Comparison of ENCODE assay signal across 1 cellular context in genomic region chr14:70886421-70887206, GRCh38.
TF ChIP-seq lines count a peak whose summit lies in the region.

No MANE protein-coding gene starts in this region.

TF ChIP-seq in GM12878, 131 proteins besides CTCF, POLR2A, EP300 and RAD21 (continued from another document):
- TF ChIP-seq SRF (IDR thresholded peaks at IDR 0.05; ENCODE audit: low read depth in 2 of 2, low read length in 2 of 2): 0 out of 4 replicates have a peak, but pooled peaks of 1 of the 2 experiments have one; percentile 58
- no peak for TF ChIP-seq HCFC1 (IDR thresholded peaks at IDR 0.05; ENCODE audit: low read length)
- peak; percentile 69 for TF ChIP-seq YY1 (IDR thresholded peaks at IDR 0.05; ENCODE audit: low read depth, low read length)
